ENCODE assay signal across 10 cellular contexts in the genomic region with DNA sequence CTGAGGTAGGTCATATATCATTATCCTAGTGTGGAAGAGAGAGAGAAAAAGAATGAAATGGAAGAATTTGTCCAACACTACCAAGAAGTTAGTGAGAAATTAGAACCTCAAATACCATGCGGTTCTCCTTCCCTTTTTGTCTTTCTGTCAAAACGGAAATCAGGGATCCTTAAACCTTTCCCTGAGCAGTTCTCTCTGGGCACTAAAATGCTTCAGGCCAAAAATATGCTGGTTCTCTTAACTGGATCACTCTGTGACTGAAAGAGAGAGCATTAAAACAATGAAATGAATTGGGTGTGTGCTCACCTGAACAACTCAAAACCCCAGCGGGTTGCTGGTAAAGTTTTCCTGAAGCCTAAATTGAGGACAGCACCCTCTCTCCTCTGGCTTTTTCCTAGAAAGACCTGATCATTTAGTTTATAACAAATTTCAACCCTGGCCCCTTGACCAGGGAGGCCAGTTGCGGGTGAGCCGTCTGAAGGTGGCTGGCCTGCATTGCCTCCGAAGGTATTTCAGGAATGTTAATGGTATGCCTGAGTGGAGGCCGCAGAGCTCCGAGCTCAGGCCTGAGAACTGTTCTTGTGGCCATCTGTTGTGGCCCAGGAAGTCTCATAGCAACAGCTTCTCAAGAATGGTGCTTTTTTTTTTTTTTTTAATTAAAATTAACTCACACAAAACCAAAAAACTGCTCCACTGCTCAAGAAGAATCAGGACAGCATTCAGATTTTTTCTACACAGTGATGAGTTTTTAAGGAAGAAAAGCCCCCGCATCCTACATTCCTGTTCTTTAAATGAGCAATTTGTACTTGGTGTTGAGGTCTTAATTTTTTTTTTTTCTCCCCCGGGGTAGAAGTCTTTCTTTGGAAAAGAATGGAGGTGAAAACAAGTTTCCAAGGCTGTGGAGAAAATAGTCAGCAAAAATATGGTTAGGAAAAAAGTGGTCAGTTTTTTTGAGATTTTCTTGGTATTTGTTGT.
A peak's percentile ranks its signal among the peaks of the same experiment; 100 is the strongest.
DNase-seq lines count a peak whose midpoint lies in the region; TF ChIP-seq lines count a peak whose summit lies in the region.
"Had no signal": no experiment of that assay in that cellular context is flagged by ENCODE, and none has a peak within 500 bp of the region (broad histone marks: within the 10 kb centered on the region; RNA-seq: fewer than 3 reads in every experiment).

No MANE protein-coding gene starts in this region.

- no peaks in the 10 kb centered on the region for H3K27me3 ChIP-seq in endodermal cell (ENCODE audit: control insufficient read depth, insufficient read depth, low read length, poor library complexity, severe bottlenecking)

- H3K9me3 ChIP-seq in endodermal cell (ENCODE audit: control insufficient read depth, low read length) = no peaks in the 10 kb centered on the region
- no peaks in the 10 kb centered on the region for H3K9me3 ChIP-seq in mesodermal cell (ENCODE audit: control insufficient read depth, low read length)

- H3K36me3 Mint-ChIP-seq in endodermal cell (ENCODE audit: low read depth) = no peaks in the 10 kb centered on the region

- TF ChIP-seq CTCF in endodermal cell (conservative IDR thresholded peaks at IDR 0.05) = no peak

- no peaks in the 10 kb centered on the region for H3K9me3 Mint-ChIP-seq in endodermal cell

- H3K4me3 ChIP-seq in endodermal cell (ENCODE audit: low read length) (no peak overlapping the region), mesodermal cell (ENCODE audit: extremely low read depth, insufficient read depth, low read length, poor library complexity, severe bottlenecking) (no peak overlapping the region)
- H3K4me3 ChIP-seq: BLaER1 treated with 17β-estradiol and CSF1 and Interleukin-3, amounts not matched to agents 10 nM and 100 nM had no signal

- H3K27ac Mint-ChIP-seq in endodermal cell = peak overlapping the region; percentile 98

- H3K27me3 Mint-ChIP-seq in endodermal cell (ENCODE audit: insufficient read depth) = no peaks in the 10 kb centered on the region

- DNase-seq in A172 (ENCODE audit: low spot score) (peak; percentile 83), LHCN-M2 (ENCODE audit: low read depth) (peak; percentile 95), endodermal cell (peak; percentile 94), NCI-H526 treated with DMSO at 0.1 percent for 48 hours (lab: John Stamatoyannopoulos, UW) (no peak), ureter (ENCODE audit: low spot score) (no peak)
- no peak for DNase-seq in activated CD4-positive, alpha-beta T cell treated with anti-CD3 and anti-CD28 coated beads, Interleukin-2, amount 50 U/mL, for 48 hours
- DNase-seq in stimulated activated CD8-positive, alpha-beta memory T cell treated with anti-CD3 and anti-CD28 coated beads, Interleukin-4, amount 100 ng/mL, for 48 hours = no peak
- DNase-seq: stimulated activated CD4-positive, alpha-beta T cell treated with anti-CD3 and anti-CD28 coated beads, Interleukin-4, amount 100 ng/mL, for 1 hour had no signal

- H3K4me1 Mint-ChIP-seq in endodermal cell = peaks cover 51% of the 10 kb centered on the region

- H3K27ac ChIP-seq in endodermal cell (ENCODE audit: low read depth, low read length) (peak overlapping the region; percentile 98), mesodermal cell (ENCODE audit: low read depth, low read length, severe bottlenecking) (peak overlapping the region; percentile 99)
- H3K27ac ChIP-seq: BLaER1 treated with 17β-estradiol and CSF1 and Interleukin-3, amounts not matched to agents 10 nM and 100 nM had no signal

- WGBS in endodermal cell (ENCODE audit: insufficient coverage in 1 of 2, insufficient read length in 1 of 2), 2 experiments = 3 to 22% methylated on average over 5 to 10 of the region's 10 CpGs
- WGBS in mesodermal cell (ENCODE audit: insufficient coverage in 2 of 2), 2 experiments = 3 to 37% methylated on average over 3 to 6 of the region's 10 CpGs

- H3K4me3 Mint-ChIP-seq in endodermal cell = peak overlapping the region; percentile 4

- H3K36me3 ChIP-seq in endodermal cell (ENCODE audit: control insufficient read depth, insufficient read depth, low read length) = no peaks in the 10 kb centered on the region
- no peaks in the 10 kb centered on the region for H3K36me3 ChIP-seq in mesodermal cell (ENCODE audit: control insufficient read depth, insufficient read depth, low read length)
- H3K36me3 ChIP-seq: BLaER1 treated with 17β-estradiol and CSF1 and Interleukin-3, amounts not matched to agents 10 nM and 100 nM had no signal

- H3K9ac ChIP-seq in endodermal cell (ENCODE audit: extremely low read depth, low read length, poor library complexity, severe bottlenecking) = peak overlapping the region; percentile 75
- H3K9ac ChIP-seq: BLaER1 treated with 17β-estradiol and CSF1 and Interleukin-3, amounts not matched to agents 10 nM and 100 nM had no signal

- peaks cover 22% of the 10 kb centered on the region for H3K4me1 ChIP-seq in endodermal cell (ENCODE audit: control insufficient read depth, insufficient read depth, low read length)
- H3K4me1 ChIP-seq in mesodermal cell (ENCODE audit: control insufficient read depth, insufficient read depth, low read length, poor library complexity, severe bottlenecking) = peaks cover 44% of the 10 kb centered on the region

Comparison
In these comparisons a context has a peak if more than half of its experiments do, and no peak if none do; other contexts are left out.
1. DNase-seq: peak in A172 (single experiment), LHCN-M2 (single experiment) and endodermal cell (single experiment); none in NCI-H526 treated with DMSO at 0.1 percent for 48 hours (single experiment), activated CD4-positive, alpha-beta T cell treated with anti-CD3 and anti-CD28 coated beads, Interleukin-2, amount 50 U/mL, for 48 hours (0 of 2), stimulated activated CD8-positive, alpha-beta memory T cell treated with anti-CD3 and anti-CD28 coated beads, Interleukin-4, amount 100 ng/mL, for 48 hours (single experiment) and ureter (single experiment).